ENCODE assay signal across 8 cellular contexts in the genomic region with DNA sequence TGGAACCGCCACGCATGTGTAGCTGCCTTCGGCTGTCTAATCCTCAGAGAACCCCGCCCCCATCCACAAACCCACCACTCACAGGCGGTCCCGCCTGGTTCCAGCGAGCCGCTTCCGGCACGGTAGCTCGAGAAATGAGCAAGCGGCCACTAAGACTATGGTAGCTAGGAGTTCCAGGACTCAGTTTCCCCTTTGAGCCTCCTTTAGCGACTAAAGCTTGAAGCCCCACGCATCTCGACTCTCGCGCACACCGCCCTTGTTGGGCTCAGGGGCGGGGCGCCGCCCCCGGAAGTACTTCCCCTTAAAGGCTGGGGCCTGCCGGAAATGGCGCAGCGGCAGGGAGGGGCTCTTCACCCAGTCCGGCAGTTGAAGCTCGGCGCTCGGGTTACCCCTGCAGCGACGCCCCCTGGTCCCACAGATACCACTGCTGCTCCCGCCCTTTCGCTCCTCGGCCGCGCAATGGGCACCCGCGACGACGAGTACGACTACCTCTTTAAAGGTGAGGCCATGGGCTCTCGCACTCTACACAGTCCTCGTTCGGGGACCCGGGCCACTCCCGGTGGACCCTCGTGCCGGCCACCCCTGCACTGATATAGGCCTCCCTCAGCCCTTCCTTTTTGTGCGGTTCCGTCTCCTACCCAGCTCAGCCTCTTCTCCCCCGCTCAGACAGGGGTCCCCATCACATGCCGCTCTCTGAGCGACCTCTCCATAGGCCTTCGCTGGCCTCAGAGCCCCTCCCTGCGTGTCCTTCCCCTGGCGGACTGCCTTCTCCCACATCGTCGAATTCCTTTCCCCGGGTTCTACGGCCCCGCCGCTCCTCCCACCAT. TPM values are rescaled to one million over a fixed set of nuclear protein-coding genes. Genes with fewer than 3 reads are reported as not detected.
DNase-seq lines count a peak whose midpoint lies in the region; ATAC-seq and TF ChIP-seq lines count a peak whose summit lies in the region.

Gene RAB11A (plus strand): TSS at position 365 of the 827 bp plus-strand sequence. CDS start 95 bp downstream, at position 460.

- H3K36me3 Mint-ChIP-seq in activated B cell treated with CpG ODN at 0.5 μM for 24 hours (ENCODE audit: low read depth): peaks cover 17% of the 10 kb centered on the region

- no peaks in the 10 kb centered on the region for H3K9me3 Mint-ChIP-seq in activated B cell treated with CpG ODN at 0.5 μM for 24 hours

- peak; percentile 95 for TF ChIP-seq POLR2A in GM18951 (IDR thresholded peaks at IDR 0.05; ENCODE audit: extremely low read depth, insufficient read depth, insufficient read length)

- peaks cover 29% of the 10 kb centered on the region for H3K4me1 Mint-ChIP-seq in activated B cell treated with CpG ODN at 0.5 μM for 24 hours

- intact Hi-C loops in activated B cell treated with CpG ODN at 0.5 μM for 24 hours (cut with micrococcal nuclease): loop anchor here (1.0 to 5.0 kb wide), 11 partner anchors 15 to 833 kb away; partner anchors contain the start of genes DENND4A, DIS3L, INTS14 and PARP16

- H3K27ac Mint-ChIP-seq in activated B cell treated with CpG ODN at 0.5 μM for 24 hours: peak within 1 kb of the TSS; percentile 97

- ATAC-seq in HG03196 (IDR thresholded peaks at IDR 0.05; ENCODE audit: unreplicated experiment) (peak; percentile 89), activated B cell treated with CpG ODN at 0.5 μM for 24 hours (ENCODE audit: low read depth) (peak; percentile 94)

- POLR2A ChIA-PET in activated B cell treated with CpG ODN at 0.5 μM for 24 hours (lab: Charles Lee): interaction anchor here (0.5 to 3.4 kb wide), 43 partner anchors 10 to 735 kb away, joined by 3 to 68 read pairs (median 4); partner anchors contain the start of genes DENND4A, DPP8, INTS14 and PARP16

- peak; percentile 95 for DNase-seq in AG09319 (ENCODE audit: extremely low read depth, low read depth)
- DNase-seq in NCI-H226: peak; percentile 98
- DNase-seq in activated B cell treated with CpG ODN at 0.5 μM for 24 hours: peak; percentile 94
- DNase-seq in caudate nucleus (lab: John Stamatoyannopoulos, UW): peak; percentile 83 to 99 (median 94)
- DNase-seq in inferior parietal cortex (ENCODE audit: extremely low spot score): peak; percentile 97
- DNase-seq in stimulated activated CD4-positive, alpha-beta T cell treated with anti-CD3 and anti-CD28 coated beads, Interleukin-12 subunit alpha, Interleukin-12 subunit beta, amount 100 ng/mL, for 24 hours (ENCODE audit: low read depth in 2 of 2): peak; percentile 90

- H3K27me3 Mint-ChIP-seq in activated B cell treated with CpG ODN at 0.5 μM for 24 hours: peaks cover 4% of the 10 kb centered on the region

- in situ Hi-C loops in GM18951 (cut with MboI; ENCODE audit: low sequenced_read_pairs, unreplicated experiment): no loop called here

- TF ChIP-seq CTCF in AG09319 (IDR thresholded peaks at IDR 0.05; ENCODE audit: low read depth, low read length): peak; percentile 44
- TF ChIP-seq CTCF in activated B cell treated with CpG ODN at 0.5 μM for 24 hours (IDR thresholded peaks at IDR 0.05): no peak

- H3K27ac ChIP-seq in caudate nucleus (ENCODE audit: low read depth, low read length): peak within 1 kb of the TSS; percentile 100

- peak within 1 kb of the TSS; percentile 99 for H3K4me3 Mint-ChIP-seq in activated B cell treated with CpG ODN at 0.5 μM for 24 hours

- CTCF ChIA-PET in activated B cell treated with CpG ODN at 0.5 μM for 24 hours (lab: Charles Lee): interaction anchor here (0.6 to 2.4 kb wide), 18 partner anchors 9 to 322 kb away, joined by 3 to 13 read pairs (median 4); partner anchors contain the start of genes DENND4A and INTS14

RNA-seq across cellular contexts. Expression of gene RAB11A, which starts in this region (rescaled TPM):
- 98.2 and 104 TPM in 2 replicates for total RNA-seq in activated B cell treated with CpG ODN at 0.5 μM for 24 hours

Comparison
In these comparisons a context has a peak if more than half of its experiments do, and no peak if none do; other contexts are left out.
1. Peak in every context shown above with its lines: DNase-seq, ATAC-seq and H3K27ac ChIP-seq.